1 cellular context compared by ENCODE assay signal in the genomic region with DNA sequence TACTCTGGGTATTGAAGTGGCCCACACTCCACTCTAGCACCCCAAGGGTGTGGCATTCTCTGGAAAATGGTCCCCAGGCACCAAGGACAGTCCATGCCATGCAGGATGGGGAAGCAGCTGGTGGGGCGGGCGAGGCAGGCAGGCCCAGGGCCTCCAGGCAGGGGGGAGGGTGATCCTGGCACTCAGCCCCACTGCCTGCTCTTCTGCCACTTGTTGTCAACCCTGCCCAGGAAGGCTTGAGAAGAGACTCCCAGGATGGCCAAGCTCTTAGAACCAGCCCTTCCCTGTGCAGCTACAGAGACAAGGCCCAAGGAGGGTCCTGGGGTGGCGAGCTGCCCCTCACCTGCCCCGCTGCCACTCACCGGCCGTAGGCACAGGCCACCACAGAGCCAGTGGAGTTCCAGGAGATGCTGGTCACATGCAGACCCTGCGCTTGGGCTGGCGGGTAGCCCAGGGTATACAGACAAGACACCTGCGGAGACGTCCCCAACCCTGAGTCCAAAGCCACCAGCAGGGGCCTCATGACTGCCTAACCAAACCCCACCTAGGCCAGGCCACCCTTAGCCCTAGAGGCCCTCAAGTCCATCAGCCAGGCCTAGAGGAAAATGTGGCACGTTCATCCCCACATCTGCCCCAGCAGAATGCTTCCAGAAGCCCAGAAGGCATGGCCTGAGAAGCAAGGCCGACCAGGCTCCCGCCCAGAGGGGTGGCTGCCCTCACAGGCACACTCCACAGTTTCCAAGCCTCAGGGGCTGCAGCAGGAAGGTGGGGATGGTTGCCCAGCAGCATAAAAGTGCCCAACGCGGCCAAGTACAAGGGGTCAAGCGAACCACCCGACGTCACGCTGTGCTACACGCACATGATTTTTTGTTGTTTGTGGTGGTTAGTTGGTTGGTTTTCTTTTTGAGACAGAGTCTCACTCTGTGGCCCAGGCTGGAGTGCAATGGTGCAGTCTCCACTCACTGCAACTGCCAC.
TF ChIP-seq lines count a peak whose summit lies in the region.

No MANE protein-coding gene starts in this region.

TF ChIP-seq in H1, 55 proteins besides CTCF, POLR2A, EP300 and RAD21:
- TF ChIP-seq ZNF274 (IDR thresholded peaks at IDR 0.05; ENCODE audit: borderline replicate concordance, extremely low read depth, low read length) (no peak), CHD7 (IDR thresholded peaks at IDR 0.05; ENCODE audit: insufficient replicate concordance, low read length) (no peak), POU5F1 (IDR thresholded peaks at IDR 0.05; ENCODE audit: low read depth, low read length) (no peak), POLR2AphosphoS5 (IDR thresholded peaks at IDR 0.05; ENCODE audit: low read depth, low read length) (no peak), ATF3 (IDR thresholded peaks at IDR 0.05; ENCODE audit: insufficient read depth, low read depth, low read length) (no peak), TAF7 (optimal IDR thresholded peaks at IDR 0.05; ENCODE audit: borderline replicate concordance, low read depth, low read length) (no peak), TBP (IDR thresholded peaks at IDR 0.05; ENCODE audit: low read depth, low read length) (no peak), GABPA (IDR thresholded peaks at IDR 0.05; ENCODE audit: borderline replicate concordance, insufficient read depth, low read length) (no peak), SIX5 (IDR thresholded peaks at IDR 0.05; ENCODE audit: low read depth, low read length) (no peak), CEBPB (IDR thresholded peaks at IDR 0.05; ENCODE audit: low read depth, low read length) (no peak), SP1 (IDR thresholded peaks at IDR 0.05; ENCODE audit: low read depth, low read length) (no peak), SUZ12 (IDR thresholded peaks at IDR 0.05; ENCODE audit: low read length) (no peak)
- TF ChIP-seq, protein P1, sequence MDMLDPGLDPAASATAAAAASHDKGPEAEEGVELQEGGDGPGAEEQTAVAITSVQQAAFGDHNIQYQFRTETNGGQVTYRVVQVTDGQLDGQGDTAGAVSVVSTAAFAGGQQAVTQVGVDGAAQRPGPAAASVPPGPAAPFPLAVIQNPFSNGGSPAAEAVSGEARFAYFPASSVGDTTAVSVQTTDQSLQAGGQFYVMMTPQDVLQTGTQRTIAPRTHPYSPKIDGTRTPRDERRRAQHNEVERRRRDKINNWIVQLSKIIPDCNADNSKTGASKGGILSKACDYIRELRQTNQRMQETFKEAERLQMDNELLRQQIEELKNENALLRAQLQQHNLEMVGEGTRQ (IDR thresholded peaks at IDR 0.05; ENCODE audit: low read length) = no peak
